Comparison of ENCODE assay signal across 1 cellular context in genomic region chr18:7953085-7953958, GRCh38.
TF ChIP-seq lines count a peak whose summit lies in the region.

No MANE protein-coding gene starts in this region.

TF ChIP-seq in GM12878, 131 proteins besides CTCF, POLR2A, EP300 and RAD21 (continued from another document):
- TF ChIP-seq CEBPZ (IDR thresholded peaks at IDR 0.05; ENCODE audit: low read depth, low read length), result no peak
- TF ChIP-seq POU2F2 (IDR thresholded peaks at IDR 0.05; ENCODE audit: borderline replicate concordance, low read depth, low read length), result peak; percentile 59; the same call in 2 of the 3 replicates
- no peak for TF ChIP-seq ZBTB40 (IDR thresholded peaks at IDR 0.05; ENCODE audit: borderline replicate concordance)
- no peak for TF ChIP-seq WRNIP1 (IDR thresholded peaks at IDR 0.05; ENCODE audit: borderline replicate concordance, low read depth, low read length)
- no peak for TF ChIP-seq ZZZ3 (IDR thresholded peaks at IDR 0.05; ENCODE audit: control insufficient read depth, insufficient read length, low read depth)
- peak; percentile 96 for TF ChIP-seq SKIL (IDR thresholded peaks at IDR 0.05; ENCODE audit: low read depth, poor library complexity, severe bottlenecking)
- TF ChIP-seq E4F1 (IDR thresholded peaks at IDR 0.05; ENCODE audit: borderline replicate concordance, partially characterized antibody), result no peak
- TF ChIP-seq JUND (IDR thresholded peaks at IDR 0.05; ENCODE audit: low read depth, low read length), result peak; percentile 87
- peak; percentile 92 for TF ChIP-seq TBL1XR1 (IDR thresholded peaks at IDR 0.05; ENCODE audit: low read depth, low read length)
- no peak for TF ChIP-seq GABPA (IDR thresholded peaks at IDR 0.05; ENCODE audit: low read depth)
- TF ChIP-seq NFYA (IDR thresholded peaks at IDR 0.05; ENCODE audit: borderline replicate concordance, low read depth, low read length), result no peak
